In genomic region chr1:2391034-2391384, GRCh38 we compare ENCODE assay signal across 8 cellular contexts. TPM values are rescaled to one million over a fixed set of nuclear protein-coding genes. Genes with fewer than 3 reads are reported as not detected.
DNase-seq lines count a peak whose midpoint lies in the region; ATAC-seq and TF ChIP-seq lines count a peak whose summit lies in the region.

No MANE protein-coding gene starts in this region.

- peaks cover 58% of the 10 kb centered on the region for H3K79me2 ChIP-seq in smooth muscle cell (ENCODE audit: low read depth)

- H3K9me3 Mint-ChIP-seq in activated naive CD8-positive, alpha-beta T cell treated with anti-CD3 and anti-CD28 coated beads for 36 hours: no peaks in the 10 kb centered on the region

- no peaks in the 10 kb centered on the region for H3K27me3 Mint-ChIP-seq in activated naive CD8-positive, alpha-beta T cell treated with anti-CD3 and anti-CD28 coated beads for 36 hours

- no CpG with 5 or more reads among the region's 31 CpGs for whole genome bisulfite sequencing in iPS DF 6.9 (ENCODE audit: insufficient coverage, insufficient read length)
- WGBS in smooth muscle cell (ENCODE audit: low lambda C conversion rate): under 1% methylated on average over 31 of the region's 31 CpGs

- peaks cover 31% of the 10 kb centered on the region for H4K20me1 ChIP-seq in smooth muscle cell (ENCODE audit: low read depth)

- peak; percentile 29 for DNase-seq in G401 (ENCODE audit: low spot score)
- peak; percentile 33 for DNase-seq in HT-29 (ENCODE audit: low spot score)
- peak; percentile 29 for DNase-seq in activated naive CD8-positive, alpha-beta T cell treated with anti-CD3 and anti-CD28 coated beads for 36 hours
- no peak for DNase-seq in iPS DF 6.9 (ENCODE audit: low read depth, low spot score)
- DNase-seq in smooth muscle cell (lab: John Stamatoyannopoulos, UW; ENCODE audit: unreplicated experiment): no peak
- no peak for DNase-seq in inferior parietal cortex (ENCODE audit: extremely low spot score)
- no peak for DNase-seq in mesenteric fat pad (ENCODE audit: low spot score)

- no peak for TF ChIP-seq CTCF in smooth muscle cell (IDR thresholded peaks at IDR 0.05; ENCODE audit: borderline replicate concordance, insufficient read depth, poor library complexity, severe bottlenecking)

- peak overlapping the region; percentile 100 for H3K4me3 ChIP-seq in iPS DF 6.9 (ENCODE audit: low read length)
- peak overlapping the region; percentile 95 for H3K4me3 ChIP-seq in smooth muscle cell

- H3K27ac ChIP-seq in iPS DF 6.9 (ENCODE audit: low read length) (no peak overlapping the region), smooth muscle cell (ENCODE audit: low read depth) (peak overlapping the region; percentile 79)

- H3K9ac ChIP-seq in smooth muscle cell (ENCODE audit: low read depth): peak overlapping the region; percentile 91

- no peaks in the 10 kb centered on the region for H3K9me3 ChIP-seq in iPS DF 6.9 (ENCODE audit: control insufficient read depth, insufficient read depth, low read length)
- H3K9me3 ChIP-seq in smooth muscle cell (replicated peaks; ENCODE audit: low read depth): no peaks in the 10 kb centered on the region

- H3K27me3 ChIP-seq in iPS DF 6.9 (ENCODE audit: control insufficient read depth, insufficient read depth, low read length) (no peaks in the 10 kb centered on the region), smooth muscle cell (ENCODE audit: low read depth) (no peaks in the 10 kb centered on the region)

- in situ Hi-C loops in G401 (cut with HindIII; ENCODE audit: low sequenced_read_pairs): no loop called here

- H3F3A ChIP-seq in smooth muscle cell (ENCODE audit: low read depth): peaks cover 1% of the 10 kb centered on the region

- H3K4me3 Mint-ChIP-seq in activated naive CD8-positive, alpha-beta T cell treated with anti-CD3 and anti-CD28 coated beads for 36 hours: peak overlapping the region; percentile 85

- H3K4me2 ChIP-seq in smooth muscle cell: peak overlapping the region; percentile 98

- peak; percentile 12 for ATAC-seq in GM21390 (IDR thresholded peaks at IDR 0.05; ENCODE audit: unreplicated experiment)

- H3K4me1 ChIP-seq in iPS DF 6.9 (ENCODE audit: control insufficient read depth, insufficient read depth, low read length): no peaks in the 10 kb centered on the region; the same call in 1 of the 2 replicates
- H3K4me1 ChIP-seq in smooth muscle cell (ENCODE audit: low read depth): peaks cover 6% of the 10 kb centered on the region

- peaks cover 33% of the 10 kb centered on the region for H3K4me1 Mint-ChIP-seq in activated naive CD8-positive, alpha-beta T cell treated with anti-CD3 and anti-CD28 coated beads for 36 hours

- peaks cover 4% of the 10 kb centered on the region for H3K36me3 ChIP-seq in iPS DF 6.9 (ENCODE audit: control insufficient read depth, insufficient read depth, low read length)
- no peaks in the 10 kb centered on the region for H3K36me3 ChIP-seq in smooth muscle cell (ENCODE audit: low read depth)

- H2AFZ ChIP-seq in smooth muscle cell (ENCODE audit: low read depth): peak overlapping the region; percentile 63

- peaks cover 13% of the 10 kb centered on the region for H3K36me3 Mint-ChIP-seq in activated naive CD8-positive, alpha-beta T cell treated with anti-CD3 and anti-CD28 coated beads for 36 hours

- H3K27ac Mint-ChIP-seq in activated naive CD8-positive, alpha-beta T cell treated with anti-CD3 and anti-CD28 coated beads for 36 hours: no peak overlapping the region

RNA-seq across cellular contexts. Expression of gene MORN1, which starts 0.3 kb away (rescaled TPM):
- total RNA-seq in G401 (2014; rRNA removed; shearing (Covaris generic)): 8.9 and 29.1 TPM in 2 replicates
- 19.3 and 23.6 TPM in 2 replicates for total RNA-seq in HT-29 (2014; rRNA removed; shearing (Covaris generic))
- total RNA-seq in activated naive CD8-positive, alpha-beta T cell treated with anti-CD3 and anti-CD28 coated beads for 36 hours: 1 to 10 TPM; 6.8 to 7.8 TPM
- total RNA-seq in smooth muscle cell (3.2 and 4.9 TPM in 2 replicates), mesenteric fat pad (4.4 TPM)
- polyA plus RNA-seq in smooth muscle cell: 6.2 and 7.3 TPM in 2 replicates

RNA-seq across cellular contexts. Expression of gene RER1, which starts 0.6 kb away (rescaled TPM):
- total RNA-seq in G401 (2014; rRNA removed; shearing (Covaris generic)): 43.3 and 56.2 TPM in 2 replicates
- 60.1 and 66.2 TPM in 2 replicates for total RNA-seq in HT-29 (2014; rRNA removed; shearing (Covaris generic))
- 100 to 1,000 TPM; 161 to 176 TPM for total RNA-seq in activated naive CD8-positive, alpha-beta T cell treated with anti-CD3 and anti-CD28 coated beads for 36 hours
- total RNA-seq in smooth muscle cell (101 and 110 TPM in 2 replicates), mesenteric fat pad (157 TPM)
- 253 and 269 TPM in 2 replicates for polyA plus RNA-seq in smooth muscle cell

RNA-seq across cellular contexts. Expression of gene PEX10, which starts 21.4 kb away (rescaled TPM):
- 84.2 and 96.0 TPM in 2 replicates for total RNA-seq in G401 (2014; rRNA removed; shearing (Covaris generic))
- total RNA-seq in HT-29 (2014; rRNA removed; shearing (Covaris generic)): 72.2 and 76.7 TPM in 2 replicates
- total RNA-seq in activated naive CD8-positive, alpha-beta T cell treated with anti-CD3 and anti-CD28 coated beads for 36 hours: 10 to 100 TPM; 21.5 to 23.7 TPM
- total RNA-seq in smooth muscle cell (10.2 and 14.0 TPM in 2 replicates), mesenteric fat pad (23.9 TPM)
- 20.3 and 28.1 TPM in 2 replicates for polyA plus RNA-seq in smooth muscle cell

Comparison
In these comparisons a context has a peak if more than half of its experiments do, and no peak if none do; other contexts are left out.
1. DNase-seq: peak in G401 (single experiment), HT-29 (single experiment) and activated naive CD8-positive, alpha-beta T cell treated with anti-CD3 and anti-CD28 coated beads for 36 hours (single experiment); none in iPS DF 6.9 (single experiment), smooth muscle cell (single experiment), inferior parietal cortex (single experiment) and mesenteric fat pad (single experiment).